ENCODE assay signal across 25 cellular contexts in the genomic region with DNA sequence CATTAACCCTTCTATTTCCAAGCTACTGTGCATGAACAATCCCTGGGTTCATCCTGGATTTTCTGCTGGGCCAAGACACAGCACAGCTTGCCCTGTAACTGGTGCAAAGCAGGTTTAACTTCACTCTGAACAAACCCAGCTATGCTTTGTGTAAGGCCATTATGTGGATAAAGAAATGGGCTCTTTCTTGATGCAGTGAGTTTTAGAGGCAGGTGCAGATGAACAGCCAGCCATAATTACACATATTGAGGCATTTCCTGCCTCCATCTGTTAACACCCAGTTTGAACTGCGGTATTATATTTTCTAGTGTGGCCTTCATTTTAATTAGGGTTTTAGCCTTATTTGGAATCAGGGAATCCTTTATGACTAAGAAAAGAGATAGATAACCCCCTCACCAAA.
"Had no signal": no experiment of that assay in that cellular context is flagged by ENCODE, and none has a peak within 500 bp of the region (broad histone marks: within the 10 kb centered on the region; RNA-seq: fewer than 3 reads in every experiment).

No MANE protein-coding gene starts in this region.

- H3K4me1 ChIP-seq: colonic mucosa, esophagus muscularis mucosa, lower lobe of right lung, pancreas, psoas muscle, right atrium auricular region, spleen, testis, uterus had no signal

- DNase-seq: activated gamma-delta T cell treated with Interleukin-2 at 50 U/mL for 16 hours; activated T-cell treated with anti-CD3 and anti-CD28 coated beads, Interleukin-2, amount 50 U/mL, for 1 hour; aorta; central memory CD4-positive, alpha-beta T cell; colonic mucosa; glutamatergic neuron; immature natural killer cell; lower lobe of right lung; mesendoderm; mucosa of descending colon; nephron progenitor cell; pancreas; psoas muscle; spleen; stimulated activated CD4-positive, alpha-beta T cell treated with anti-CD3 and anti-CD28 coated beads, Interleukin-4, amount 100 ng/mL, for 1 hour; stimulated activated naive CD4-positive, alpha-beta T cell; testis; trophoblast cell; uterus had no signal

- H3K4me3 ChIP-seq: colonic mucosa, esophagus muscularis mucosa, hepatocyte, lower lobe of right lung, mucosa of descending colon, pancreas, psoas muscle, right atrium auricular region, spleen, testis, uterus had no signal

- H3K9me3 ChIP-seq: colonic mucosa, lower lobe of right lung, mucosa of descending colon, pancreas, testis, uterus had no signal

- H3K36me3 ChIP-seq: colonic mucosa, esophagus muscularis mucosa, lower lobe of right lung, pancreas, right atrium auricular region, spleen, uterus had no signal

- H3K27ac ChIP-seq: colonic mucosa, esophagus muscularis mucosa, hepatocyte, lower lobe of right lung, pancreas, psoas muscle, right atrium auricular region, spleen, testis, uterus had no signal

- H3K27me3 ChIP-seq: colonic mucosa, esophagus muscularis mucosa, hepatocyte, pancreas, right atrium auricular region, spleen, testis, uterus had no signal

- ATAC-seq: activated naive CD4-positive, alpha-beta T cell treated with anti-CD3 and anti-CD28 coated beads, Interleukin-2, amount 50 U/mL, for 72 hours; left lobe of liver; lower lobe of right lung; mucosa of descending colon; pancreas; psoas muscle; WTC11 had no signal
